Comparison of ENCODE assay signal across 2 cellular contexts in the genomic region with DNA sequence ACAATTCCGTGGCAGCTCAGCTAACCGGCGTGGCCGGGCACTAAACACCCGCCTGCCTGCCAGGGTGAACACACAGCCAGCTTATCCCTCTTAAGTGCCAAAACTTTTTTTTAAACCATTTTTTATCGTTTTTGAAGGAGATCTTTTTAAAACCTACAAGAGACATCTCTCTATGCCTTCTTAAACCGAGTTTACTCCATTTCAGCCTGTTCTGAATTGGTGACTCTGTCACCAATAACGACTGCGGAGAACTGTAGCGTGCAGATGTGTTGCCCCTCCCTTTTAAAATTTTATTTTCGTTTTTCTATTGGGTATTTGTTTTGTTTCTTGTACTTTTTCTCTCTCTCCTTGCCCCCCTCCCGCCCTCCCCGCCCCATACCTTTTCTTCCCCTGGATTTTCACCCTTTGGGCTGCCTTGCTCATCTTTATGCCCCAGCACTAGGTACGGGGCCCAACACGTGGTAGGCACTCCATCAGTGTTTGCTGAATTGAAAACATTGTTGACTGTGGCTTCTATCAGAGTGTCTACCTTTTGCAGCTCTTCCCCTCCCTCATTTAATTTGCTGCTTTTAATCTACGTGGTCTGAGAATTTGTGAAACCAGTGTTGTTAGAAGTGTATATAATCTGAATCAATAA.
TF ChIP-seq lines count a peak whose summit lies in the region.

No MANE protein-coding gene starts in this region.

TF ChIP-seq in HCT116, 20 proteins besides CTCF, POLR2A, EP300 and RAD21:
- TF ChIP-seq, protein P1, sequence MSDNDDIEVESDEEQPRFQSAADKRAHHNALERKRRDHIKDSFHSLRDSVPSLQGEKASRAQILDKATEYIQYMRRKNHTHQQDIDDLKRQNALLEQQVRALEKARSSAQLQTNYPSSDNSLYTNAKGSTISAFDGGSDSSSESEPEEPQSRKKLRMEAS (IDR thresholded peaks at IDR 0.05): no peak
- TF ChIP-seq SP1 (IDR thresholded peaks at IDR 0.05; ENCODE audit: low read depth) (no peak), POLR2AphosphoS5 (IDR thresholded peaks at IDR 0.05; ENCODE audit: low read depth, low read length) (no peak), JUND (IDR thresholded peaks at IDR 0.05) (no peak), ELF1 (IDR thresholded peaks at IDR 0.05; ENCODE audit: borderline replicate concordance, low read depth) (no peak), ZFX (IDR thresholded peaks at IDR 0.05) (no peak), SIN3A (IDR thresholded peaks at IDR 0.05; ENCODE audit: low read depth) (no peak; the same call in 1 of the 2 replicates), ZNF274 (IDR thresholded peaks at IDR 0.05; ENCODE audit: low read depth, low read length) (no peak), FOSL1 (IDR thresholded peaks at IDR 0.05; ENCODE audit: low read depth) (no peak)

TF ChIP-seq in HEK293T, 16 proteins besides CTCF, POLR2A, EP300 and RAD21:
- TF ChIP-seq BHLHE40 (IDR thresholded peaks at IDR 0.05; ENCODE audit: borderline replicate concordance) (no peak), FOXK2 (IDR thresholded peaks at IDR 0.05) (no peak), SUZ12 (IDR thresholded peaks at IDR 0.05) (no peak), TARDBP (IDR thresholded peaks at IDR 0.05) (no peak), ARNT (IDR thresholded peaks at IDR 0.05) (no peak), L3MBTL2 (conservative IDR thresholded peaks at IDR 0.05) (no peak; the same call in 1 of the 2 replicates), FOXM1 (IDR thresholded peaks at IDR 0.05; ENCODE audit: borderline replicate concordance) (no peak), HDGF (IDR thresholded peaks at IDR 0.05; ENCODE audit: borderline replicate concordance) (no peak), CTBP1 (IDR thresholded peaks at IDR 0.05; ENCODE audit: borderline replicate concordance) (no peak), ELF4 (IDR thresholded peaks at IDR 0.05) (no peak), NFRKB (IDR thresholded peaks at IDR 0.05) (no peak), LEF1 (IDR thresholded peaks at IDR 0.05; ENCODE audit: borderline replicate concordance) (no peak), ZNF384 (IDR thresholded peaks at IDR 0.05) (no peak), SP1 (IDR thresholded peaks at IDR 0.05) (no peak), FOXA1 (IDR thresholded peaks at IDR 0.05) (no peak)
- TF ChIP-seq, protein P2, sequence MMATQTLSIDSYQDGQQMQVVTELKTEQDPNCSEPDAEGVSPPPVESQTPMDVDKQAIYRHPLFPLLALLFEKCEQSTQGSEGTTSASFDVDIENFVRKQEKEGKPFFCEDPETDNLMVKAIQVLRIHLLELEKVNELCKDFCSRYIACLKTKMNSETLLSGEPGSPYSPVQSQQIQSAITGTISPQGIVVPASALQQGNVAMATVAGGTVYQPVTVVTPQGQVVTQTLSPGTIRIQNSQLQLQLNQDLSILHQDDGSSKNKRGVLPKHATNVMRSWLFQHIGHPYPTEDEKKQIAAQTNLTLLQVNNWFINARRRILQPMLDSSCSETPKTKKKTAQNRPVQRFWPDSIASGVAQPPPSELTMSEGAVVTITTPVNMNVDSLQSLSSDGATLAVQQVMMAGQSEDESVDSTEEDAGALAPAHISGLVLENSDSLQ (IDR thresholded peaks at IDR 0.05): no peak
